7 cellular contexts compared by ENCODE assay signal in the genomic region with DNA sequence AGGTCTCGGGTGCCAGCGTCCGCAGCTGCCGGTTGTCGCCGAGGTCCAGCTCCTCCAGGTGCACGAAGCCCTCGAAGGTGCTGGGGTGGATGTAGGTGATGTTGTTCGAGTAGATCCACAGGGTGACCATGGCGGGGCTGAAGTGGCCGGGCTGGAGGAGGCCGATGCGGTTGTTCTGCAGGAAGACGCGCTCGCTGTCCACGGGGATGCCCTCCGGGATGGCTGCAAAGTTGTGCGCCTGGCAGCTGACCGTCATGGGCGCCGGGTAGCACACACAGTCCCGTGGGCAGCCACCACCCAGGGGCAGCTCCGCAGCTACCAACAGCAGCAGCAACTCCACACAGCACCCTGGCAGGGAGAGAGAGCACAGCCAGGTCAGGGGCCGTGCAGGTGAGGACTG.
"Had no signal": no experiment of that assay in that cellular context is flagged by ENCODE, and none has a peak within 500 bp of the region (broad histone marks: within the 10 kb centered on the region; RNA-seq: fewer than 3 reads in every experiment).

No MANE protein-coding gene starts in this region.

- H3K27ac Mint-ChIP-seq: H9, IgD-negative memory B cell had no signal

- H2AFZ ChIP-seq: GM23248 had no signal

- H3K4me1 Mint-ChIP-seq: IgD-negative memory B cell had no signal

- H3K9me3 Mint-ChIP-seq: H9, IgD-negative memory B cell had no signal

- H3K36me3 Mint-ChIP-seq: IgD-negative memory B cell had no signal

- H3K4me2 ChIP-seq: KMS-11 had no signal

- H3K4me3 ChIP-seq: GM23248 had no signal

- H3K4me3 Mint-ChIP-seq: H9 had no signal

- H3K27ac ChIP-seq: GM23248, KMS-11 had no signal

- DNase-seq: GM23248, HCEC 1CT, Karpas-422, KBM-7 had no signal

- H3K9ac ChIP-seq: GM23248, KMS-11 had no signal
